ENCODE assay signal across 9 cellular contexts in genomic region chr10:8056891-8057331, GRCh38. TPM values are rescaled to one million over a fixed set of nuclear protein-coding genes. Genes with fewer than 3 reads are reported as not detected.
DNase-seq lines count a peak whose midpoint lies in the region; ATAC-seq and TF ChIP-seq lines count a peak whose summit lies in the region.
"Had no signal": no experiment of that assay in that cellular context is flagged by ENCODE, and none has a peak within 500 bp of the region (broad histone marks: within the 10 kb centered on the region; RNA-seq: fewer than 3 reads in every experiment).

No MANE protein-coding gene starts in this region.

- no peak for TF ChIP-seq CTCF in activated CD8-positive, alpha-beta T cell treated with anti-CD3 and anti-CD28 coated beads for 36 hours (IDR thresholded peaks at IDR 0.05)
- no peak for TF ChIP-seq CTCF in lung (IDR thresholded peaks at IDR 0.05; ENCODE audit: control extremely low read depth, extremely low read depth)

- CTCF ChIA-PET in activated CD8-positive, alpha-beta T cell treated with anti-CD3 and anti-CD28 coated beads for 36 hours (lab: Charles Lee) = no interaction called here

- intact Hi-C loops in activated CD8-positive, alpha-beta T cell treated with anti-CD3 and anti-CD28 coated beads for 36 hours (cut with micrococcal nuclease) = loop anchor here (5.0 to 10.0 kb wide), 4 partner anchors 75 to 1038 kb away; no protein-coding TSS in a partner anchor
- intact Hi-C loops in sciatic nerve (cut with DNase I) = no loop called here

- H3K4me3 ChIP-seq in lung = peak overlapping the region; percentile 36

- ATAC-seq in GM18517 (IDR thresholded peaks at IDR 0.05; ENCODE audit: unreplicated experiment) = peak; percentile 28
- peak; percentile 15 for ATAC-seq in HG02798 (IDR thresholded peaks at IDR 0.05; ENCODE audit: poor library complexity, unreplicated experiment)
- peak; percentile 25 for ATAC-seq in activated CD8-positive, alpha-beta T cell treated with anti-CD3 and anti-CD28 coated beads for 36 hours
- ATAC-seq in lung (ENCODE audit: insufficient read depth, low FRiP score) = no peak
- ATAC-seq in sciatic nerve = no peak

- H3K9me3 Mint-ChIP-seq in activated CD8-positive, alpha-beta T cell treated with anti-CD3 and anti-CD28 coated beads for 36 hours = no peaks in the 10 kb centered on the region

- peak overlapping the region; percentile 89 for H3K4me3 Mint-ChIP-seq in activated CD8-positive, alpha-beta T cell treated with anti-CD3 and anti-CD28 coated beads for 36 hours

- DNase-seq in activated CD8-positive, alpha-beta T cell treated with anti-CD3 and anti-CD28 coated beads for 36 hours = peak; percentile 84
- DNase-seq in lung (ENCODE audit: low spot score) (no peak), 8988T (no peak), NCI-H1092 treated with DMSO at 0.1 percent for 48 hours (lab: John Stamatoyannopoulos, UW) (no peak), DMS 273 treated with DMSO at 0.1 percent for 48 hours (lab: John Stamatoyannopoulos, UW) (no peak), sciatic nerve (ENCODE audit: low spot score) (no peak)
- DNase-seq: IMR-90 had no signal

- H3K36me3 ChIP-seq in lung (ENCODE audit: control insufficient read depth in 2 of 2, insufficient read depth in 2 of 2, low read length in 2 of 2) = no peaks in the 10 kb centered on the region

- H3K9me3 ChIP-seq in lung (ENCODE audit: control insufficient read depth in 2 of 2, insufficient read depth in 1 of 2, low read length in 1 of 2) = peaks cover 0 to 5% of the 10 kb centered on the region in 2 donors

- H3K36me3 Mint-ChIP-seq in activated CD8-positive, alpha-beta T cell treated with anti-CD3 and anti-CD28 coated beads for 36 hours (ENCODE audit: low read depth) = peaks cover 53% of the 10 kb centered on the region

- H3K27ac ChIP-seq in lung (ENCODE audit: low read depth in 1 of 2, low read length in 1 of 2) = peak overlapping the region; percentile 55 to 91

- H3K4me1 ChIP-seq in lung (ENCODE audit: control insufficient read depth in 2 of 2, insufficient read depth in 2 of 2, low read length in 2 of 2) = peaks cover 0 to 9% of the 10 kb centered on the region in 2 donors

- POLR2A ChIA-PET in activated CD8-positive, alpha-beta T cell treated with anti-CD3 and anti-CD28 coated beads for 36 hours (lab: Charles Lee) = interaction anchor here (0.6 to 1.8 kb wide), 9 partner anchors 8 to 958 kb away, joined by 3 to 7 read pairs (median 3); no protein-coding TSS in a partner anchor

- peaks cover 57% of the 10 kb centered on the region for H3K4me1 Mint-ChIP-seq in activated CD8-positive, alpha-beta T cell treated with anti-CD3 and anti-CD28 coated beads for 36 hours (ENCODE audit: low read depth)

- H3K27me3 ChIP-seq in lung (ENCODE audit: control insufficient read depth, insufficient read depth) = peaks cover 2% of the 10 kb centered on the region

- WGBS in lung, 2 donors = 19 to 25% methylated on average over 13 of the region's 13 CpGs

- H3K27ac Mint-ChIP-seq in activated CD8-positive, alpha-beta T cell treated with anti-CD3 and anti-CD28 coated beads for 36 hours = peak overlapping the region; percentile 98

- peaks cover 13% of the 10 kb centered on the region for H3K27me3 Mint-ChIP-seq in activated CD8-positive, alpha-beta T cell treated with anti-CD3 and anti-CD28 coated beads for 36 hours

RNA-seq across cellular contexts. Expression of gene GATA3, which starts 2.4 kb away (rescaled TPM):
- total RNA-seq in activated CD8-positive, alpha-beta T cell treated with anti-CD3 and anti-CD28 coated beads for 36 hours = 10 to 100 TPM; 24.4 to 27.2 TPM
- total RNA-seq in lung = 1 to 10 TPM in 1 of 2 donors, under 1 TPM in 1; 0.94 to 3.4 TPM
- 1 to 10 TPM; 1.6 to 1.9 TPM for polyA plus RNA-seq in lung
- total RNA-seq in sciatic nerve = 2.6 TPM
- total RNA-seq: IMR-90 had no signal

Comparison
In these comparisons a context has a peak if more than half of its experiments do, and no peak if none do; other contexts are left out.
1. ATAC-seq: peak in GM18517 (single experiment), HG02798 (single experiment) and activated CD8-positive, alpha-beta T cell treated with anti-CD3 and anti-CD28 coated beads for 36 hours (single experiment); none in lung (single experiment) and sciatic nerve (single experiment).